ENCODE assay signal across 3 cellular contexts in genomic region chr15:44029003-44029402, GRCh38.
TF ChIP-seq lines count a peak whose summit lies in the region.

No MANE protein-coding gene starts in this region.

TF ChIP-seq in SK-N-SH, 30 proteins besides CTCF, POLR2A, EP300 and RAD21:
- no peak for TF ChIP-seq ZBTB33 (IDR thresholded peaks at IDR 0.05; ENCODE audit: borderline replicate concordance, low read depth)
- peak; percentile 88 for TF ChIP-seq NFIC (IDR thresholded peaks at IDR 0.05; ENCODE audit: borderline replicate concordance)
- TF ChIP-seq PBX3 (IDR thresholded peaks at IDR 0.05), result no peak
- no peak for TF ChIP-seq YY1 (IDR thresholded peaks at IDR 0.05; ENCODE audit: low read depth)
- no peak for TF ChIP-seq TAF1 (IDR thresholded peaks at IDR 0.05; ENCODE audit: borderline replicate concordance, low read depth, low read length)
- TF ChIP-seq USF2 (IDR thresholded peaks at IDR 0.05; ENCODE audit: borderline replicate concordance, low read depth, low read length), result no peak
TF ChIP-seq in SK-N-SH: peak in this region for 1.

TF ChIP-seq in SK-N-SH treated with all-trans-retinoic acid at 6 μM for 48 hours, 23 proteins besides CTCF, POLR2A, EP300 and RAD21:
- no peak for TF ChIP-seq BACH2 (CRISPR knock-in tag; IDR thresholded peaks at IDR 0.05; ENCODE audit: borderline replicate concordance)
- no peak for TF ChIP-seq POU6F1 (CRISPR knock-in tag; IDR thresholded peaks at IDR 0.05; ENCODE audit: borderline replicate concordance, low read depth)
- TF ChIP-seq ZFP30 (CRISPR knock-in tag; IDR thresholded peaks at IDR 0.05), result no peak
- TF ChIP-seq ZNF70 (CRISPR knock-in tag; IDR thresholded peaks at IDR 0.05), result no peak
- TF ChIP-seq ARNTL (CRISPR knock-in tag; IDR thresholded peaks at IDR 0.05; ENCODE audit: borderline replicate concordance, low read depth), result no peak
- no peak for TF ChIP-seq ZC3H10 (CRISPR knock-in tag; IDR thresholded peaks at IDR 0.05)
- TF ChIP-seq PPARA (CRISPR knock-in tag; IDR thresholded peaks at IDR 0.05; ENCODE audit: borderline replicate concordance), result no peak
- no peak for TF ChIP-seq OSR1 (CRISPR knock-in tag; IDR thresholded peaks at IDR 0.05)
- TF ChIP-seq ESRRG (CRISPR knock-in tag; IDR thresholded peaks at IDR 0.05), result no peak
- no peak for TF ChIP-seq TSHZ2 (CRISPR knock-in tag; IDR thresholded peaks at IDR 0.05)
- no peak for TF ChIP-seq PATZ1 (CRISPR knock-in tag; IDR thresholded peaks at IDR 0.05; ENCODE audit: borderline replicate concordance)
- TF ChIP-seq TCF4 (CRISPR knock-in tag; IDR thresholded peaks at IDR 0.05; ENCODE audit: borderline replicate concordance), result no peak
TF ChIP-seq in SK-N-SH treated with all-trans-retinoic acid at 6 μM for 48 hours: peak in this region for 0.

TF ChIP-seq in K562, 482 proteins besides CTCF, POLR2A, EP300 and RAD21:
- TF ChIP-seq NFIX (CRISPR knock-in tag; IDR thresholded peaks at IDR 0.05; ENCODE audit: low read depth) (peak; percentile 97), DLX4 (CRISPR knock-in tag; IDR thresholded peaks at IDR 0.05) (no peak), LCOR (CRISPR knock-in tag; IDR thresholded peaks at IDR 0.05) (no peak), NFIC (IDR thresholded peaks at IDR 0.05) (peak; percentile 99), SMAD1 (IDR thresholded peaks at IDR 0.05; ENCODE audit: low read depth, low read length, partially characterized antibody) (peak; percentile 87), ZNF740 (CRISPR knock-in tag; IDR thresholded peaks at IDR 0.05) (no peak), ZNF740 (tag; IDR thresholded peaks at IDR 0.05) (no peak)
